Comparison of ENCODE assay signal across 34 cellular contexts in the genomic region with DNA sequence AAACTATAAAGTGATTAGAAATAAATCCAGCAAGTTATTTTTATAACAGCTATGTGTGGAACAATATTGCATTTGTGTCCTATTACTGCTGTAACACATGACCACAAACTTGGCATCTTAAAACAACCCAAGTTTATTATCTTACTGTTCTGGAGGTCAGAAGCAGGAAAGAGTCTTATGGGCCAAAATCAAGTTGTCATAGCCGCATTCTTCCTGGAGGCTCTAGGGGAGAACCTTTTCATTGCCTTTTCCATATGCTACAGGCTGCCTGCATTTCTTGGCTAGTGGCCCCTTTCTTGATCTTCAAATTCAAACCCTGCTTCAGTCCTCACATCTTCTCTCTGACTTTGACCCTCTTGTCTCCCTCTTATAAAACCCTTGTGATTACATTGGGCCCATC.
"Had no signal": no experiment of that assay in that cellular context is flagged by ENCODE, and none has a peak within 500 bp of the region (broad histone marks: within the 10 kb centered on the region; RNA-seq: fewer than 3 reads in every experiment).

No MANE protein-coding gene starts in this region.

- DNase-seq: activated B cell treated with CpG ODN at 0.5 μM for 24 hours; activated CD4-positive, alpha-beta memory T cell treated with anti-CD3 and anti-CD28 coated beads for 36 hours; activated CD4-positive, alpha-beta T cell treated with anti-CD3 and anti-CD28 coated beads for 4 hours; activated CD4-positive, alpha-beta T cell treated with anti-CD3 and anti-CD28 coated beads, Interleukin-2, amount 10 ng/mL, durations not matched to agents 24 days and 14 days; activated CD4-positive, alpha-beta T cell treated with anti-CD3 and anti-CD28 coated beads, Interleukin-2, amount 50 U/mL, for 1 hour; activated CD4-positive, alpha-beta T cell treated with anti-CD3 and anti-CD28 coated beads, Interleukin-2, amount 50 U/mL, for 4 hours; activated CD4-positive, CD25-positive, alpha-beta regulatory T cell treated with anti-CD3 and anti-CD28 coated beads, Interleukin-2, amount 50 U/mL, for 72 hours; activated CD8-positive, alpha-beta memory T cell treated with anti-CD3 and anti-CD28 coated beads, Interleukin-2, amount 50 U/mL, for 4 hours; activated CD8-positive, alpha-beta T cell treated with anti-CD3 and anti-CD28 coated beads for 36 hours; activated effector memory CD4-positive, alpha-beta T cell treated with Interleukin-2 at 50 U/mL for 16 hours; activated gamma-delta T cell; activated naive CD4-positive, alpha-beta T cell treated with anti-CD3 and anti-CD28 coated beads, Interleukin-2, amount 10 ng/mL, durations not matched to agents 7 days and 5 days; activated naive CD4-positive, alpha-beta T cell treated with Interleukin-2 at 50 U/mL for 16 hours; activated naive CD8-positive, alpha-beta T cell treated with anti-CD3 and anti-CD28 coated beads, Interleukin-2, amount 10 ng/mL, durations not matched to agents 7 days and 5 days; activated naive CD8-positive, alpha-beta T cell treated with anti-CD3 and anti-CD28 coated beads, Interleukin-2, amount 50 U/mL, for 24 hours; activated T-cell treated with anti-CD3 and anti-CD28 coated beads for 4 hours; activated T-cell treated with anti-CD3 and anti-CD28 coated beads, Interleukin-2, amount 50 U/mL, for 1 hour; activated T-cell treated with anti-CD3 and anti-CD28 coated beads, Interleukin-2, amount 50 U/mL, for 48 hours; amygdala; anterior cingulate cortex; caudate nucleus; cerebellar nuclear complex; T-cell; T-helper 2 cell; T-helper 9 cell had no signal

- H3K27ac ChIP-seq: ascending aorta, cardiac muscle cell, VCaP had no signal

- H3K36me3 Mint-ChIP-seq: activated CD4-positive, alpha-beta memory T cell treated with anti-CD3 and anti-CD28 coated beads for 36 hours; activated naive CD4-positive, alpha-beta T cell treated with anti-CD3 and anti-CD28 coated beads, Interleukin-2, amount 10 ng/mL, durations not matched to agents 7 days and 5 days; activated naive CD4-positive, alpha-beta T cell treated with anti-CD3 and anti-CD28 coated beads, Interleukin-2, amount 50 U/mL, for 24 hours; brain; T-cell had no signal

- H3K27me3 Mint-ChIP-seq: activated CD4-positive, alpha-beta memory T cell treated with anti-CD3 and anti-CD28 coated beads for 36 hours; activated CD4-positive, alpha-beta T cell treated with anti-CD3 and anti-CD28 coated beads, Interleukin-2, amount 10 ng/mL, durations not matched to agents 24 days and 14 days; activated CD8-positive, alpha-beta T cell treated with anti-CD3 and anti-CD28 coated beads for 36 hours; activated naive CD4-positive, alpha-beta T cell treated with anti-CD3 and anti-CD28 coated beads, Interleukin-2, amount 10 ng/mL, durations not matched to agents 7 days and 5 days; activated naive CD4-positive, alpha-beta T cell treated with anti-CD3 and anti-CD28 coated beads, Interleukin-2, amount 50 U/mL, for 24 hours; activated naive CD8-positive, alpha-beta T cell; activated naive CD8-positive, alpha-beta T cell treated with anti-CD3 and anti-CD28 coated beads, Interleukin-2, amount 10 ng/mL, durations not matched to agents 7 days and 5 days; activated naive CD8-positive, alpha-beta T cell treated with anti-CD3 and anti-CD28 coated beads, Interleukin-2, amount 50 U/mL, for 24 hours; central memory CD8-positive, alpha-beta T cell; T-cell had no signal

- H3K4me3 ChIP-seq: ascending aorta, cardiac muscle cell had no signal

- H3K4me3 Mint-ChIP-seq: activated B cell treated with CpG ODN at 0.5 μM for 24 hours; activated CD4-positive, alpha-beta memory T cell treated with anti-CD3 and anti-CD28 coated beads for 36 hours; activated CD4-positive, alpha-beta T cell treated with anti-CD3 and anti-CD28 coated beads, Interleukin-2, amount 10 ng/mL, durations not matched to agents 24 days and 14 days; activated CD8-positive, alpha-beta T cell treated with anti-CD3 and anti-CD28 coated beads for 36 hours; activated naive CD4-positive, alpha-beta T cell treated with anti-CD3 and anti-CD28 coated beads, Interleukin-2, amount 10 ng/mL, durations not matched to agents 7 days and 5 days; activated naive CD4-positive, alpha-beta T cell treated with anti-CD3 and anti-CD28 coated beads, Interleukin-2, amount 50 U/mL, for 24 hours; activated naive CD8-positive, alpha-beta T cell; activated naive CD8-positive, alpha-beta T cell treated with anti-CD3 and anti-CD28 coated beads, Interleukin-2, amount 10 ng/mL, durations not matched to agents 7 days and 5 days; activated naive CD8-positive, alpha-beta T cell treated with anti-CD3 and anti-CD28 coated beads, Interleukin-2, amount 50 U/mL, for 24 hours; brain; central memory CD8-positive, alpha-beta T cell; T-cell; T-helper 2 cell treated with Interferon-gamma antibody and Interleukin-4, amounts not matched to agents 5 μg/mL and 100 μg/mL, for 36 hours had no signal

- H3K27ac Mint-ChIP-seq: activated B cell treated with CpG ODN at 0.5 μM for 24 hours; activated CD4-positive, alpha-beta memory T cell treated with anti-CD3 and anti-CD28 coated beads for 36 hours; activated CD4-positive, alpha-beta T cell treated with anti-CD3 and anti-CD28 coated beads, Interleukin-2, amount 10 ng/mL, durations not matched to agents 24 days and 14 days; activated CD8-positive, alpha-beta T cell treated with anti-CD3 and anti-CD28 coated beads for 36 hours; activated naive CD4-positive, alpha-beta T cell treated with anti-CD3 and anti-CD28 coated beads, Interleukin-2, amount 10 ng/mL, durations not matched to agents 7 days and 5 days; activated naive CD4-positive, alpha-beta T cell treated with anti-CD3 and anti-CD28 coated beads, Interleukin-2, amount 50 U/mL, for 24 hours; activated naive CD8-positive, alpha-beta T cell; activated naive CD8-positive, alpha-beta T cell treated with anti-CD3 and anti-CD28 coated beads, Interleukin-2, amount 10 ng/mL, durations not matched to agents 7 days and 5 days; activated naive CD8-positive, alpha-beta T cell treated with anti-CD3 and anti-CD28 coated beads, Interleukin-2, amount 50 U/mL, for 24 hours; activated T-helper 2 cell treated with anti-CD3 and anti-CD28 coated beads, Interferon-gamma antibody, Interleukin-2, Interleukin-4, amounts not matched to agents 10 μg/mL and 5 μg/mL and 100 μg/mL, durations not matched to agents 14 hours and 24 hours and 36 hours; brain; T-cell; T-helper 2 cell treated with Interferon-gamma antibody and Interleukin-4, amounts not matched to agents 5 μg/mL and 100 μg/mL, for 36 hours had no signal

- H3K27me3 ChIP-seq: ascending aorta, cardiac muscle cell had no signal

- H3K36me3 ChIP-seq: ascending aorta, cardiac muscle cell had no signal

- H3K4me1 Mint-ChIP-seq: brain had no signal

- ATAC-seq: activated CD8-positive, alpha-beta T cell treated with anti-CD3 and anti-CD28 coated beads for 36 hours; activated naive CD8-positive, alpha-beta T cell treated with anti-CD3 and anti-CD28 coated beads, Interleukin-2, amount 50 U/mL, for 24 hours; T-cell had no signal

- H3K9me3 Mint-ChIP-seq: activated CD4-positive, alpha-beta memory T cell treated with anti-CD3 and anti-CD28 coated beads for 36 hours; activated CD8-positive, alpha-beta T cell treated with anti-CD3 and anti-CD28 coated beads for 36 hours; activated naive CD4-positive, alpha-beta T cell treated with anti-CD3 and anti-CD28 coated beads, Interleukin-2, amount 50 U/mL, for 24 hours; activated naive CD8-positive, alpha-beta T cell treated with anti-CD3 and anti-CD28 coated beads, Interleukin-2, amount 50 U/mL, for 24 hours; T-cell had no signal
